22 cellular contexts compared by ENCODE assay signal in the genomic region with DNA sequence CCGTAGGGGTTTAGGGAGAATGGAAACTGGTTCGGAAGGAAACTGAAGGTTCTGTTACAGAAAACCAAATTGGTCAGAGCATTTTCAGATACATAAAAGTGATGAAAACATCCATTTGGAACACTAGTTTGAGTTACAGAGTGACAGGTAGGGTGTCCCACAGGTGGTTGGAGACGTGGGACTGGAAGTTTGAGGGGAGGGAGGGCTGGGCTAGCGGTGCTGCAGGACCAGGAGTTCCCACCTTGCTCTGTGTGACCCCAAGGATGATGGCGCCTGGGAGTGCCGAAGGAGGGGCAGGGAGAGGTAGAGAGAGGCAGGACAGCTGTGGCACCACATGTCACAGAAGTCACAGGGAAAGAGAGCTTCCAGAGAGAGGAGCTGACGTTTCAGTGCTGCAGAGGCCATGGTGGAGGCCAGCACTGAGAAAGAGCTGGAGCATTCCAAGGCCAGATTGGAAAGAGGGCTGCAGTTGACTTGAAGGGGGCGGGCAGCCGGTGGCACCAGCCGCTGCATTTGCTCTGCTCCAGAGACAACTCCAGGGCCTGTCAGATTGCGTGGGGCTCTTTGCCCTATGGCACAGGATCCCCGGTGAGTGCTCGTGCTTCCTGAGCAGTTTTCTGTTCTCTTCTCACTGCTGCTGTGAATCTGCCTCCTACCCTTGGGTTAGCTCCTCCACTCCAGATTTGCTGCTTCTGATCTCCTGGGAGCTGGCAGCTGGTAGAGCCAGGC. TPM values are rescaled to one million over a fixed set of nuclear protein-coding genes. Genes with fewer than 3 reads are reported as not detected.
DNase-seq lines count a peak whose midpoint lies in the region; ATAC-seq and TF ChIP-seq lines count a peak whose summit lies in the region.
"Had no signal": no experiment of that assay in that cellular context is flagged by ENCODE, and none has a peak within 500 bp of the region (broad histone marks: within the 10 kb centered on the region; RNA-seq: fewer than 3 reads in every experiment).

No MANE protein-coding gene starts in this region.

- TF ChIP-seq CTCF in natural killer cell (IDR thresholded peaks at IDR 0.05) (no peak), osteoblast (IDR thresholded peaks at IDR 0.05; ENCODE audit: extremely low read depth, low read depth, low read length) (no peak), vagina (IDR thresholded peaks at IDR 0.05) (no peak), GM13976 (IDR thresholded peaks at IDR 0.05; ENCODE audit: borderline replicate concordance, control extremely low read depth, extremely low read depth, insufficient read depth, missing control alignments) (no peak)

- no peak overlapping the region for H3K4me2 ChIP-seq in osteoblast (ENCODE audit: insufficient read depth, low read length)
- H3K4me2 ChIP-seq: BLaER1 treated with 17β-estradiol and CSF1 and Interleukin-3, amounts not matched to agents 10 nM and 100 nM had no signal

- TF ChIP-seq POLR2A in vagina (IDR thresholded peaks at IDR 0.05): no peak

- H3K4me1 ChIP-seq in osteoblast (ENCODE audit: insufficient read depth, low read length) (peaks cover 22% of the 10 kb centered on the region), vagina (peaks cover 66% of the 10 kb centered on the region)

- H3K27ac Mint-ChIP-seq in natural killer cell: peak overlapping the region; percentile 0 to 62
- H3K27ac Mint-ChIP-seq in natural killer cell treated with Interleukin-12 subunit alpha and Interleukin-12 subunit beta and Interleukin-15 and Interleukin-18, amount 100 ng/mL, for 72 hours: peak overlapping the region in 1 of 2 donors; percentile 15
- peak overlapping the region; percentile 47 for H3K27ac Mint-ChIP-seq in central memory CD8-positive, alpha-beta T cell (ENCODE audit: low read depth)
- H3K27ac Mint-ChIP-seq: dendritic cell treated with granulocyte-macrophage colony-stimulating factor and Interleukin-4, amounts not matched to agents 40 ng/mL and 50 ng/mL, for 4 days had no signal

- no peaks in the 10 kb centered on the region for H3K9me3 Mint-ChIP-seq in natural killer cell
- no peaks in the 10 kb centered on the region for H3K9me3 Mint-ChIP-seq in natural killer cell treated with Interleukin-12 subunit alpha and Interleukin-12 subunit beta and Interleukin-15 and Interleukin-18, amount 100 ng/mL, for 72 hours
- H3K9me3 Mint-ChIP-seq in central memory CD8-positive, alpha-beta T cell: no peaks in the 10 kb centered on the region
- H3K9me3 Mint-ChIP-seq: activated T-cell treated with anti-CD3 and anti-CD28 coated beads, Interleukin-2, amount 50 U/mL, for 4 hours; dendritic cell treated with granulocyte-macrophage colony-stimulating factor and Interleukin-4, amounts not matched to agents 40 ng/mL and 50 ng/mL, for 4 days had no signal

- peaks cover 12 to 33% of the 10 kb centered on the region in 2 donors for H3K4me1 Mint-ChIP-seq in natural killer cell
- H3K4me1 Mint-ChIP-seq in natural killer cell treated with Interleukin-12 subunit alpha and Interleukin-12 subunit beta and Interleukin-15 and Interleukin-18, amount 100 ng/mL, for 72 hours (ENCODE audit: low read depth in 2 of 2): peaks cover 8 to 26% of the 10 kb centered on the region in 2 donors
- H3K4me1 Mint-ChIP-seq in central memory CD8-positive, alpha-beta T cell: peaks cover 27% of the 10 kb centered on the region

- intact Hi-C loops in natural killer cell (cut with micrococcal nuclease): no loop called here
- intact Hi-C loops in vagina (cut with DNase I): no loop called here

- DNase-seq in natural killer cell (no peak), osteoblast (ENCODE audit: insufficient read length, low spot score, missing footprints) (peak; percentile 42), vagina (ENCODE audit: extremely low spot score in 2 of 2) (no peak), HEK293T (ENCODE audit: extremely low spot score) (no peak), DMS53 (lab: John Stamatoyannopoulos, UW) (no peak), GM13976 (ENCODE audit: low spot score) (no peak)
- no peak for DNase-seq in natural killer cell treated with Interleukin-12 subunit alpha and Interleukin-12 subunit beta and Interleukin-15 and Interleukin-18, amount 100 ng/mL, for 72 hours (ENCODE audit: low spot score)
- DNase-seq in central memory CD8-positive, alpha-beta T cell (ENCODE audit: low spot score in 2 of 2): no peak
- DNase-seq: activated naive CD4-positive, alpha-beta T cell; activated T-cell treated with anti-CD3 and anti-CD28 coated beads, Interleukin-2, amount 50 U/mL, for 4 hours; amygdala; GF-D8; KG1; midbrain; NCI-H2171 treated with DMSO at 0.1 percent for 48 hours; retina; stimulated activated CD4-positive, alpha-beta T cell treated with anti-CD3 and anti-CD28 coated beads, Interleukin-15, amount 100 ng/mL, for 24 hours; uterus had no signal

- H3K79me2 ChIP-seq in osteoblast (ENCODE audit: insufficient read depth, low read length): no peaks in the 10 kb centered on the region

- no peaks in the 10 kb centered on the region for H3K36me3 Mint-ChIP-seq in natural killer cell
- H3K36me3 Mint-ChIP-seq in natural killer cell treated with Interleukin-12 subunit alpha and Interleukin-12 subunit beta and Interleukin-15 and Interleukin-18, amount 100 ng/mL, for 72 hours: peaks cover 4% of the 10 kb centered on the region
- no peaks in the 10 kb centered on the region for H3K36me3 Mint-ChIP-seq in central memory CD8-positive, alpha-beta T cell (ENCODE audit: insufficient read depth)

- H3K9me3 ChIP-seq in osteoblast (ENCODE audit: low read depth, low read length): no peaks in the 10 kb centered on the region
- no peaks in the 10 kb centered on the region for H3K9me3 ChIP-seq in vagina
- H3K9me3 ChIP-seq: neutrophil, uterus had no signal

- H3K4me3 Mint-ChIP-seq in natural killer cell: no peak overlapping the region
- H3K4me3 Mint-ChIP-seq in natural killer cell treated with Interleukin-12 subunit alpha and Interleukin-12 subunit beta and Interleukin-15 and Interleukin-18, amount 100 ng/mL, for 72 hours: no peak overlapping the region
- H3K4me3 Mint-ChIP-seq in central memory CD8-positive, alpha-beta T cell: no peak overlapping the region
- H3K4me3 Mint-ChIP-seq: activated T-cell treated with anti-CD3 and anti-CD28 coated beads, Interleukin-2, amount 50 U/mL, for 4 hours; dendritic cell treated with granulocyte-macrophage colony-stimulating factor and Interleukin-4, amounts not matched to agents 40 ng/mL and 50 ng/mL, for 4 days had no signal

- POLR2A ChIA-PET in HEK293T (lab: Yijun Ruan, JAX): no interaction called here

- CTCF ChIA-PET in HEK293T (lab: Yijun Ruan, JAX): no interaction called here

- no peak for ATAC-seq in natural killer cell
- no peak for ATAC-seq in natural killer cell treated with Interleukin-12 subunit alpha and Interleukin-12 subunit beta and Interleukin-15 and Interleukin-18, amount 100 ng/mL, for 72 hours
- no peak for ATAC-seq in central memory CD8-positive, alpha-beta T cell (replicated peaks; ENCODE audit: extremely low read depth, poor library complexity, severe bottlenecking)
- ATAC-seq: activated T-cell treated with anti-CD3 and anti-CD28 coated beads, Interleukin-2, amount 50 U/mL, for 4 hours had no signal

- H2AFZ ChIP-seq in osteoblast (ENCODE audit: low read length): no peak overlapping the region

- no peaks in the 10 kb centered on the region for H4K20me1 ChIP-seq in osteoblast (ENCODE audit: insufficient read depth, low read length)

- H3K27me3 ChIP-seq in osteoblast (ENCODE audit: insufficient read depth, low read length) (no peaks in the 10 kb centered on the region), vagina (no peaks in the 10 kb centered on the region)
- H3K27me3 ChIP-seq: BLaER1 treated with 17β-estradiol and CSF1 and Interleukin-3, amounts not matched to agents 10 nM and 100 nM; cardiac muscle cell; neutrophil; uterus had no signal

- H3K27ac ChIP-seq in osteoblast (ENCODE audit: low read depth, low read length) (no peak overlapping the region), vagina (peak overlapping the region; percentile 82)
- H3K27ac ChIP-seq: BLaER1 treated with 17β-estradiol and CSF1 and Interleukin-3, amounts not matched to agents 10 nM and 100 nM; cardiac muscle cell; neutrophil had no signal

- no peaks in the 10 kb centered on the region for H3K36me3 ChIP-seq in osteoblast (ENCODE audit: insufficient read depth, low read length)
- no peaks in the 10 kb centered on the region for H3K36me3 ChIP-seq in vagina
- H3K36me3 ChIP-seq: cardiac muscle cell, neutrophil, uterus had no signal

- H3K27me3 Mint-ChIP-seq in natural killer cell (ENCODE audit: low read depth in 2 of 2): no peaks in the 10 kb centered on the region
- no peaks in the 10 kb centered on the region for H3K27me3 Mint-ChIP-seq in natural killer cell treated with Interleukin-12 subunit alpha and Interleukin-12 subunit beta and Interleukin-15 and Interleukin-18, amount 100 ng/mL, for 72 hours
- no peaks in the 10 kb centered on the region for H3K27me3 Mint-ChIP-seq in central memory CD8-positive, alpha-beta T cell
- H3K27me3 Mint-ChIP-seq: dendritic cell treated with granulocyte-macrophage colony-stimulating factor and Interleukin-4, amounts not matched to agents 40 ng/mL and 50 ng/mL, for 4 days had no signal

- in situ Hi-C loops in GM13976 (cut with MboI; ENCODE audit: low sequenced_read_pairs, unreplicated experiment): no loop called here

- H3K4me3 ChIP-seq in osteoblast (ENCODE audit: insufficient read depth, low read length): no peak overlapping the region
- no peak overlapping the region for H3K4me3 ChIP-seq in vagina
- H3K4me3 ChIP-seq: BLaER1 treated with 17β-estradiol and CSF1 and Interleukin-3, amounts not matched to agents 10 nM and 100 nM; cardiac muscle cell; uterus had no signal

TF ChIP-seq in HEK293T, 16 proteins besides CTCF, POLR2A, EP300 and RAD21 (continues in another document):
- no peak for TF ChIP-seq LEF1 (IDR thresholded peaks at IDR 0.05; ENCODE audit: borderline replicate concordance)
- no peak for TF ChIP-seq HDGF (IDR thresholded peaks at IDR 0.05; ENCODE audit: borderline replicate concordance)
- no peak for TF ChIP-seq SP1 (IDR thresholded peaks at IDR 0.05)
- no peak for TF ChIP-seq SUZ12 (IDR thresholded peaks at IDR 0.05)
- TF ChIP-seq NFRKB (IDR thresholded peaks at IDR 0.05): no peak
- no peak for TF ChIP-seq FOXK2 (IDR thresholded peaks at IDR 0.05)
- TF ChIP-seq CTBP1 (IDR thresholded peaks at IDR 0.05; ENCODE audit: borderline replicate concordance): no peak
- no peak for TF ChIP-seq FOXA1 (IDR thresholded peaks at IDR 0.05)
- no peak for TF ChIP-seq TARDBP (IDR thresholded peaks at IDR 0.05)
- TF ChIP-seq ARNT (IDR thresholded peaks at IDR 0.05): no peak
- TF ChIP-seq BHLHE40 (IDR thresholded peaks at IDR 0.05; ENCODE audit: borderline replicate concordance): no peak
- no peak for TF ChIP-seq L3MBTL2 (conservative IDR thresholded peaks at IDR 0.05)
- TF ChIP-seq FOXM1 (IDR thresholded peaks at IDR 0.05; ENCODE audit: borderline replicate concordance): no peak

RNA-seq across cellular contexts. Expression of gene FOSL2, which starts 56.2 kb away (rescaled TPM):
- total RNA-seq in natural killer cell: 100 to 1,000 TPM; 414 to 531 (median 455) TPM
- total RNA-seq in natural killer cell treated with Interleukin-12 subunit alpha and Interleukin-12 subunit beta and Interleukin-15 and Interleukin-18, amount 100 ng/mL, for 72 hours: 10 to 100 TPM; 44.5 to 52.5 TPM
- 64.5 and 86.9 TPM in 2 replicates for total RNA-seq in osteoblast
- 213 TPM for total RNA-seq in vagina
